Comparison of ENCODE assay signal across 8 cellular contexts in genomic region chr1:182391028-182391361, GRCh38. TPM values are rescaled to one million over a fixed set of nuclear protein-coding genes. Genes with fewer than 3 reads are reported as not detected.
DNase-seq lines count a peak whose midpoint lies in the region; ATAC-seq and TF ChIP-seq lines count a peak whose summit lies in the region.

No MANE protein-coding gene starts in this region.

- H3K4me3 Mint-ChIP-seq in activated CD4-positive, alpha-beta T cell treated with anti-CD3 and anti-CD28 coated beads, Interleukin-2, amount 10 ng/mL, durations not matched to agents 7 days and 5 days = peak overlapping the region; percentile 90
- peak overlapping the region; percentile 98 for H3K4me3 Mint-ChIP-seq in activated CD8-positive, alpha-beta T cell treated with anti-CD3 and anti-CD28 coated beads, Interleukin-2, amount 10 ng/mL, durations not matched to agents 7 days and 5 days

- peak overlapping the region; percentile 95 for H3K27ac Mint-ChIP-seq in activated CD4-positive, alpha-beta T cell treated with anti-CD3 and anti-CD28 coated beads, Interleukin-2, amount 10 ng/mL, durations not matched to agents 7 days and 5 days
- H3K27ac Mint-ChIP-seq in activated CD8-positive, alpha-beta T cell treated with anti-CD3 and anti-CD28 coated beads, Interleukin-2, amount 10 ng/mL, durations not matched to agents 7 days and 5 days = peak overlapping the region; percentile 91

- WGBS in heart right ventricle, 2 donors = 0 to 1% methylated on average over 28 to 35 of the region's 35 CpGs

- H3K4me3 ChIP-seq in heart right ventricle (peak overlapping the region; percentile 65 to 99 (median 90)), skeletal muscle satellite cell (ENCODE audit: low read length) (peak overlapping the region; percentile 86)

- peak overlapping the region; percentile 95 to 100 (median 99) for H3K27ac ChIP-seq in heart right ventricle

- H3K27me3 ChIP-seq in heart right ventricle = no peaks in the 10 kb centered on the region
- H3K27me3 ChIP-seq in skeletal muscle satellite cell (ENCODE audit: control insufficient read depth, insufficient read depth, low read length) = no peaks in the 10 kb centered on the region

- ATAC-seq in activated CD8-positive, alpha-beta T cell treated with anti-CD3 and anti-CD28 coated beads, Interleukin-2, amount 10 ng/mL, durations not matched to agents 7 days and 5 days = no peak
- ATAC-seq in heart right ventricle = peak in 7 of 8 donors; percentile 3 to 43 (median 15)

- H3K4me1 ChIP-seq in heart right ventricle (peaks cover 10 to 66% (median 48%) of the 10 kb centered on the region in 9 donors), skeletal muscle satellite cell (ENCODE audit: control insufficient read depth, insufficient read depth, low read length) (peaks cover 17% of the 10 kb centered on the region)

- DNase-seq in activated CD4-positive, alpha-beta T cell treated with anti-CD3 and anti-CD28 coated beads, Interleukin-2, amount 10 ng/mL, durations not matched to agents 7 days and 5 days = no peak
- DNase-seq in activated CD4-positive, alpha-beta T cell treated with anti-CD3 and anti-CD28 coated beads, Interleukin-2, amount 50 U/mL, for 1 hour = no peak
- no peak for DNase-seq in activated CD8-positive, alpha-beta T cell treated with anti-CD3 and anti-CD28 coated beads, Interleukin-2, amount 10 ng/mL, durations not matched to agents 7 days and 5 days
- DNase-seq in heart right ventricle = no peak
- DNase-seq in LoVo (ENCODE audit: low spot score) = no peak
- DNase-seq in RKO (ENCODE audit: low spot score) = no peak
- DNase-seq in activated CD4-positive, CD25-positive, alpha-beta regulatory T cell (lab: John Stamatoyannopoulos, UW) = no peak

- H3K9me3 ChIP-seq in heart right ventricle (no peaks in the 10 kb centered on the region), skeletal muscle satellite cell (replicated peaks; ENCODE audit: low read length) (no peaks in the 10 kb centered on the region)

- TF ChIP-seq CTCF in heart right ventricle (IDR thresholded peaks at IDR 0.05) = peak in 2 of 9 donors; percentile 44 to 47

- peaks cover 50% of the 10 kb centered on the region for H3K4me1 Mint-ChIP-seq in activated CD4-positive, alpha-beta T cell treated with anti-CD3 and anti-CD28 coated beads, Interleukin-2, amount 10 ng/mL, durations not matched to agents 7 days and 5 days
- peaks cover 26% of the 10 kb centered on the region for H3K4me1 Mint-ChIP-seq in activated CD8-positive, alpha-beta T cell treated with anti-CD3 and anti-CD28 coated beads, Interleukin-2, amount 10 ng/mL, durations not matched to agents 7 days and 5 days (ENCODE audit: low read depth)

- peaks cover 19% of the 10 kb centered on the region for H3K27me3 Mint-ChIP-seq in activated CD4-positive, alpha-beta T cell treated with anti-CD3 and anti-CD28 coated beads, Interleukin-2, amount 10 ng/mL, durations not matched to agents 7 days and 5 days
- H3K27me3 Mint-ChIP-seq in activated CD8-positive, alpha-beta T cell treated with anti-CD3 and anti-CD28 coated beads, Interleukin-2, amount 10 ng/mL, durations not matched to agents 7 days and 5 days (ENCODE audit: low read depth) = peaks cover 26% of the 10 kb centered on the region

- no peaks in the 10 kb centered on the region for H3K9me3 Mint-ChIP-seq in activated CD4-positive, alpha-beta T cell treated with anti-CD3 and anti-CD28 coated beads, Interleukin-2, amount 10 ng/mL, durations not matched to agents 7 days and 5 days
- no peaks in the 10 kb centered on the region for H3K9me3 Mint-ChIP-seq in activated CD8-positive, alpha-beta T cell treated with anti-CD3 and anti-CD28 coated beads, Interleukin-2, amount 10 ng/mL, durations not matched to agents 7 days and 5 days (ENCODE audit: insufficient read depth)

- peaks cover 0 to 37% (median 23%) of the 10 kb centered on the region in 9 donors for H3K36me3 ChIP-seq in heart right ventricle
- H3K36me3 ChIP-seq in skeletal muscle satellite cell (ENCODE audit: insufficient read depth, low read length) = peaks cover 35% of the 10 kb centered on the region

- peaks cover 49% of the 10 kb centered on the region for H3K36me3 Mint-ChIP-seq in activated CD4-positive, alpha-beta T cell treated with anti-CD3 and anti-CD28 coated beads, Interleukin-2, amount 10 ng/mL, durations not matched to agents 7 days and 5 days (ENCODE audit: low read depth)
- H3K36me3 Mint-ChIP-seq in activated CD8-positive, alpha-beta T cell treated with anti-CD3 and anti-CD28 coated beads, Interleukin-2, amount 10 ng/mL, durations not matched to agents 7 days and 5 days (ENCODE audit: low read depth) = peaks cover 41% of the 10 kb centered on the region

- H3K4me2 ChIP-seq in skeletal muscle satellite cell (ENCODE audit: low read length) = peak overlapping the region; percentile 92

- H3K9ac ChIP-seq in skeletal muscle satellite cell (ENCODE audit: low read depth, low read length) = peak overlapping the region; percentile 98

- intact Hi-C loops in heart right ventricle (cut with DNase I) = loop anchor here in 6 of 10 donors (2.0 to 10.0 kb wide), 7 partner anchors 42 to 186 kb away; no protein-coding TSS in a partner anchor

- POLR2A ChIA-PET in activated CD4-positive, alpha-beta T cell treated with anti-CD3 and anti-CD28 coated beads, Interleukin-2, amount 10 ng/mL, durations not matched to agents 7 days and 5 days (lab: Charles Lee) = interaction anchor here (0.6 kb wide), 1 partner anchor 101 kb away, joined by 4 read pairs; no protein-coding TSS in a partner anchor
- POLR2A ChIA-PET in activated CD8-positive, alpha-beta T cell treated with anti-CD3 and anti-CD28 coated beads, Interleukin-2, amount 10 ng/mL, durations not matched to agents 7 days and 5 days (lab: Charles Lee) = interaction anchor here (1.0 to 1.1 kb wide), 2 partner anchors 247 to 306 kb away, joined by 3 read pairs; no protein-coding TSS in a partner anchor

- CTCF ChIA-PET in activated CD4-positive, alpha-beta T cell treated with anti-CD3 and anti-CD28 coated beads, Interleukin-2, amount 10 ng/mL, durations not matched to agents 7 days and 5 days (lab: Charles Lee) = interaction anchor here (1.4 to 2.7 kb wide), 2 partner anchors 248 to 305 kb away, joined by 7 read pairs; no protein-coding TSS in a partner anchor
- CTCF ChIA-PET in activated CD8-positive, alpha-beta T cell treated with anti-CD3 and anti-CD28 coated beads, Interleukin-2, amount 10 ng/mL, durations not matched to agents 7 days and 5 days (lab: Charles Lee) = interaction anchor here (1.0 to 4.2 kb wide), 4 partner anchors 14 to 306 kb away, joined by 3 to 34 read pairs (median 11); no protein-coding TSS in a partner anchor

RNA-seq across cellular contexts. Expression of gene GLUL, which starts 0.6 kb away (rescaled TPM):
- total RNA-seq in activated CD4-positive, alpha-beta T cell treated with anti-CD3 and anti-CD28 coated beads, Interleukin-2, amount 10 ng/mL, durations not matched to agents 7 days and 5 days = 100 to 1,000 TPM; 140 to 146 TPM
- total RNA-seq in activated CD8-positive, alpha-beta T cell treated with anti-CD3 and anti-CD28 coated beads, Interleukin-2, amount 10 ng/mL, durations not matched to agents 7 days and 5 days = 10 to 100 TPM; 97.5 to 98.0 TPM
- total RNA-seq in heart right ventricle = 100 to 1,000 TPM; 248 to 589 (median 409) TPM
- polyA plus RNA-seq in heart right ventricle = 100 to 1,000 TPM; 131 to 787 TPM
- 184 and 230 TPM in 2 replicates for total RNA-seq in skeletal muscle satellite cell (2012; rRNA removed)

RNA-seq across cellular contexts. Expression of gene TEDDM1, which starts 9.5 kb away (rescaled TPM):
- not detected for total RNA-seq in activated CD4-positive, alpha-beta T cell treated with anti-CD3 and anti-CD28 coated beads, Interleukin-2, amount 10 ng/mL, durations not matched to agents 7 days and 5 days
- total RNA-seq in activated CD8-positive, alpha-beta T cell treated with anti-CD3 and anti-CD28 coated beads, Interleukin-2, amount 10 ng/mL, durations not matched to agents 7 days and 5 days = not detected
- total RNA-seq in heart right ventricle = not detected
- not detected for polyA plus RNA-seq in heart right ventricle
- not detected in 2 replicates for total RNA-seq in skeletal muscle satellite cell (2012; rRNA removed)

RNA-seq across cellular contexts. Expression of gene RGSL1, which starts 59.0 kb away (rescaled TPM):
- total RNA-seq in activated CD4-positive, alpha-beta T cell treated with anti-CD3 and anti-CD28 coated beads, Interleukin-2, amount 10 ng/mL, durations not matched to agents 7 days and 5 days = not detected
- total RNA-seq in activated CD8-positive, alpha-beta T cell treated with anti-CD3 and anti-CD28 coated beads, Interleukin-2, amount 10 ng/mL, durations not matched to agents 7 days and 5 days = not detected
- total RNA-seq in heart right ventricle = not detected
- not detected for polyA plus RNA-seq in heart right ventricle
- not detected in 2 replicates for total RNA-seq in skeletal muscle satellite cell (2012; rRNA removed)
